11 cellular contexts compared by ENCODE assay signal in genomic region chr6:63817492-63818050, GRCh38.
DNase-seq lines count a peak whose midpoint lies in the region; ATAC-seq, FAIRE-seq and TF ChIP-seq lines count a peak whose summit lies in the region.
"Had no signal": no experiment of that assay in that cellular context is flagged by ENCODE, and none has a peak within 500 bp of the region (broad histone marks: within the 10 kb centered on the region; RNA-seq: fewer than 3 reads in every experiment).

No MANE protein-coding gene starts in this region.

- no peaks in the 10 kb centered on the region for H3K36me3 ChIP-seq in H1 (ENCODE audit: control insufficient read depth in 2 of 4, insufficient read depth in 4 of 4, low read length in 3 of 4)

- H3K4ac ChIP-seq in H1 (replicated peaks; ENCODE audit: insufficient read length, low read depth, low read length): no peak overlapping the region

- POLR2A ChIA-PET in H1 (lab: Charles Lee; ENCODE audit: partially characterized antibody): interaction anchor here (0.9 kb wide), 1 partner anchor 11 kb away, joined by 3 read pairs; no protein-coding TSS in a partner anchor

- FAIRE-seq in H1 (lab: Jason Lieb, UNC): no peak

- H3K79me2 ChIP-seq in H1 (ENCODE audit: control insufficient read depth in 1 of 2, insufficient read depth in 2 of 2, low read length in 2 of 2): no peaks in the 10 kb centered on the region

- no peak overlapping the region for H2BK12ac ChIP-seq in H1 (ENCODE audit: low read depth, low read length)

- intact Hi-C loops in posterior vena cava (cut with DNase I): no loop called here

- H2AFZ ChIP-seq in H1 (ENCODE audit: low read length): peak overlapping the region; percentile 95

- H3K4me2 ChIP-seq in H1 (ENCODE audit: insufficient read depth in 1 of 2, low read depth in 2 of 2, low read length in 2 of 2): no peak overlapping the region

- no peak for TF ChIP-seq POLR2A in H1 (IDR thresholded peaks at IDR 0.05; ENCODE audit: control extremely low read depth in 1 of 2, low read depth in 2 of 2, low read length in 2 of 2)

- no peak overlapping the region for H2BK15ac ChIP-seq in H1 (ENCODE audit: low read length)

- no peak overlapping the region for H4K91ac ChIP-seq in H1 (replicated peaks; ENCODE audit: insufficient read length, low read length)

- H3K27me3 ChIP-seq in H1 (replicated peaks in 1 of 4; ENCODE audit: control insufficient read depth in 3 of 4, extremely low read depth in 1 of 4, insufficient read depth in 3 of 4, low read length in 3 of 4): no peaks in the 10 kb centered on the region

- no peak overlapping the region for H3K18ac ChIP-seq in H1 (ENCODE audit: extremely low read depth, low read length)

- 77% methylated on average over 4 of the region's 4 CpGs; no CpG with 5 or more reads in 1 of the 2 experiments for WGBS in H1 (ENCODE audit: extremely low coverage in 1 of 2, insufficient coverage in 1 of 2, insufficient read length in 1 of 2, insufficient replicate concordance in 2 of 2, low coverage in 1 of 2, low lambda C conversion rate in 2 of 2, missing lambda C conversion rate in 1 of 2), 2 experiments

- no peak overlapping the region for H2AK5ac ChIP-seq in H1 (ENCODE audit: low read depth, low read length)

- no peaks in the 10 kb centered on the region for H3K9me3 ChIP-seq in H1 (ENCODE audit: insufficient read depth in 2 of 2, low read depth in 1 of 2, low read length in 1 of 2)

- no peak overlapping the region for H2BK5ac ChIP-seq in H1 (ENCODE audit: low read depth, low read length)

- no peak overlapping the region for H4K5ac ChIP-seq in H1 (ENCODE audit: insufficient read length, low read depth, low read length)

- H3K4me3 ChIP-seq in H1 (ENCODE audit: extremely low read depth in 1 of 4, insufficient read depth in 2 of 4, low read depth in 3 of 4, low read length in 4 of 4): no peak overlapping the region

- H3K56ac ChIP-seq in H1 (replicated peaks; ENCODE audit: insufficient read length, low read depth, low read length): no peak overlapping the region

- no peaks in the 10 kb centered on the region for H4K20me1 ChIP-seq in H1 (replicated peaks in 1 of 2; ENCODE audit: control insufficient read depth in 1 of 2, insufficient read depth in 2 of 2, low read length in 2 of 2)

- no peak overlapping the region for H3K23ac ChIP-seq in H1 (ENCODE audit: insufficient read length)

- no peak overlapping the region for H3K14ac ChIP-seq in H1 (ENCODE audit: insufficient read length)

- no peak for TF ChIP-seq RAD21 in H1 (IDR thresholded peaks at IDR 0.05 in 1 of 2, conservative IDR thresholded peaks at IDR 0.05 in 1 of 2; ENCODE audit: low read depth in 2 of 2, low read length in 2 of 2)

- no peak overlapping the region for H2BK120ac ChIP-seq in H1 (replicated peaks; ENCODE audit: low read depth, low read length)

- ATAC-seq in HG02885 (IDR thresholded peaks at IDR 0.05; ENCODE audit: poor library complexity, unreplicated experiment): peak; percentile 10
- ATAC-seq in HG02852 (IDR thresholded peaks at IDR 0.05; ENCODE audit: unreplicated experiment): no peak
- ATAC-seq in GM19395 (IDR thresholded peaks at IDR 0.05; ENCODE audit: unreplicated experiment): no peak

- DNase-seq in H1 (ENCODE audit: low read depth in 1 of 2, low spot score in 2 of 2) (no peak), myocyte (ENCODE audit: low read depth) (peak; percentile 35), posterior vena cava (ENCODE audit: low spot score) (no peak)
- DNase-seq in activated CD4-positive, alpha-beta T cell treated with anti-CD3 and anti-CD28 coated beads for 1 hour: no peak
- DNase-seq: EL, NCI-H1092 treated with DMSO at 0.1 percent for 48 hours, NCI-H1694 had no signal

- no peak for TF ChIP-seq EP300 in H1 (IDR thresholded peaks at IDR 0.05; ENCODE audit: borderline replicate concordance in 1 of 2, low read depth in 2 of 2, low read length in 2 of 2)

- H3K4me1 ChIP-seq in H1 (replicated peaks in 1 of 4; ENCODE audit: control insufficient read depth in 3 of 4, insufficient read depth in 4 of 4, low read length in 3 of 4): peaks cover 0 to 3% (median 0%) of the 10 kb centered on the region in 4 experiments; a peak in 1 of 7 replicates

- CTCF ChIA-PET in H1 (lab: Charles Lee; ENCODE audit: partially characterized antibody): interaction anchor here (0.6 to 1.4 kb wide), 9 partner anchors 15 to 542 kb away, joined by 3 to 9 read pairs (median 3); no protein-coding TSS in a partner anchor

- H3K79me1 ChIP-seq in H1 (ENCODE audit: low read depth, low read length): no peaks in the 10 kb centered on the region

- no peaks in the 10 kb centered on the region for H3K23me2 ChIP-seq in H1 (ENCODE audit: low read depth, low read length)

- no peak overlapping the region for H3K27ac ChIP-seq in H1 (ENCODE audit: low read depth, low read length)
- H3K27ac ChIP-seq: HL-60 had no signal

- H3K9ac ChIP-seq in H1 (replicated peaks in 1 of 4; ENCODE audit: extremely low read depth in 1 of 4, low read depth in 3 of 4, low read length in 3 of 4): no peak overlapping the region

- H2BK20ac ChIP-seq in H1 (ENCODE audit: low read length): no peak overlapping the region

- H4K8ac ChIP-seq in H1 (ENCODE audit: extremely low read depth, insufficient read depth, low read length): no peak overlapping the region

- no peak for TF ChIP-seq CTCF in H1 (IDR thresholded peaks at IDR 0.05; ENCODE audit: control extremely low read depth in 1 of 3, insufficient read depth in 1 of 3, low read depth in 1 of 3, low read length in 3 of 3)

TF ChIP-seq in H1, 55 proteins besides CTCF, POLR2A, EP300 and RAD21:
- TF ChIP-seq TBP (IDR thresholded peaks at IDR 0.05; ENCODE audit: low read depth, low read length): no peak
- TF ChIP-seq SP2 (IDR thresholded peaks at IDR 0.05; ENCODE audit: low read length): no peak
- no peak for TF ChIP-seq JUN (IDR thresholded peaks at IDR 0.05; ENCODE audit: low read depth, low read length)
